In genomic region chr2:232604535-232604934, GRCh38 we compare ENCODE assay signal across 22 cellular contexts. TPM values are rescaled to one million over a fixed set of nuclear protein-coding genes. Genes with fewer than 3 reads are reported as not detected.
"Had no signal": no experiment of that assay in that cellular context is flagged by ENCODE, and none has a peak within 500 bp of the region (broad histone marks: within the 10 kb centered on the region; RNA-seq: fewer than 3 reads in every experiment).

No MANE protein-coding gene starts in this region.

- H3K36me3 ChIP-seq: SJSA1 had no signal

- H3K36me3 Mint-ChIP-seq: IgD-negative memory B cell had no signal

- H3K9me3 ChIP-seq: SJSA1 had no signal

- DNase-seq: Kasumi-1, KBM-7, MM.1S, NCI-H1092 treated with DMSO at 0.1 percent for 48 hours, NCI-H1436, NCI-H187, NCI-H2029, NCI-H2081 treated with DMSO at 0.1 percent for 48 hours, NCI-H2171, NCI-H226, NCI-H446, NCI-H510A, NCI-H524 treated with DMSO at 0.1 percent for 48 hours, NCI-H69, NCI-H774, Right ventricle myocardium superior, RPMI8226, SIG-M5 had no signal

- H3K27me3 ChIP-seq: SJSA1 had no signal

- H3K4me3 ChIP-seq: SJSA1, SK-N-MC had no signal

- H3K27ac ChIP-seq: SJSA1, SK-N-MC had no signal

RNA-seq across cellular contexts. Expression of gene EFHD1, which starts 28.9 kb away (rescaled TPM):
- total RNA-seq: HT1080 had no signal
